ENCODE assay signal across 17 cellular contexts in the genomic region with DNA sequence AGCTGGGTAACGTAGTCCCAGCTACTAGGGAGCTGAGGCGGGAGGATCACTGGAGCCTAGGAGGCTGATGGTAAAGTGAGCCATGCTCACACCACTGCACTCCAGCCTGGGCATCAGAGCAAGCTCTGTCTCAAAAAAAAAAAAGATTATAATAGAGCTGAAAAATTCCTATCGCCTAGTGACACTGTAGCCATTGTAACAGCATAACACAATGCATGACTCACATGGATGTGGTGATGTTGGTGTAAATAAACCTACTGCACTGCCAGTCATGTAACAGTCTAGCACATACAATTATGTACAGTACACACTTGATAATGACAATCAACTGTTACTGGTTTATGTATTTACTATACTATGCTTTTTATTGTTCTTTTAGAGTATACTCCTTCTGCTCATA. TPM values are rescaled to one million over a fixed set of nuclear protein-coding genes. Genes with fewer than 3 reads are reported as not detected.
A peak's percentile ranks its signal among the peaks of the same experiment; 100 is the strongest.
DNase-seq lines count a peak whose midpoint lies in the region; ATAC-seq, FAIRE-seq and TF ChIP-seq lines count a peak whose summit lies in the region.
"Had no signal": no experiment of that assay in that cellular context is flagged by ENCODE, and none has a peak within 500 bp of the region (broad histone marks: within the 10 kb centered on the region; RNA-seq: fewer than 3 reads in every experiment).

No MANE protein-coding gene starts in this region.

- no peaks in the 10 kb centered on the region for H3K79me1 ChIP-seq in mesendoderm (ENCODE audit: low read length)

- H3K27me3 ChIP-seq in HepG2 (ENCODE audit: control insufficient read depth in 1 of 2, insufficient read depth in 2 of 2, low read length in 2 of 2) (no peaks in the 10 kb centered on the region), mesendoderm (ENCODE audit: insufficient read depth, low read length, poor library complexity) (no peaks in the 10 kb centered on the region)
- H3K27me3 ChIP-seq: BLaER1 treated with 17β-estradiol and CSF1 and Interleukin-3, amounts not matched to agents 10 nM and 100 nM; right atrium auricular region; stomach had no signal

- no peak overlapping the region for H2BK15ac ChIP-seq in mesendoderm (replicated peaks; ENCODE audit: low read depth)

- H2BK5ac ChIP-seq in mesendoderm (ENCODE audit: low read length), result no peak overlapping the region

- TF ChIP-seq POLR2A in HepG2 (IDR thresholded peaks at IDR 0.05; ENCODE audit: insufficient read depth in 1 of 2, low read depth in 2 of 2, low read length in 2 of 2), result no peak

- H3K79me2 ChIP-seq in HepG2 (ENCODE audit: insufficient read depth, low read length) (peaks cover 80% of the 10 kb centered on the region), mesendoderm (ENCODE audit: control insufficient read depth, insufficient read depth, low read length) (no peaks in the 10 kb centered on the region)

- POLR2A ChIA-PET in HepG2 (lab: Yijun Ruan, JAX), result interaction anchor here (1.8 kb wide), 2 partner anchors 11 to 13 kb away, joined by 5 to 7 read pairs; no protein-coding TSS in a partner anchor

- H3K23ac ChIP-seq in mesendoderm (ENCODE audit: low read length), result no peak overlapping the region

- H3K9ac ChIP-seq in HepG2 (ENCODE audit: insufficient read depth, low read depth, low read length), result no peak overlapping the region
- H3K9ac ChIP-seq in mesendoderm (ENCODE audit: low read length), result no peak overlapping the region
- H3K9ac ChIP-seq: BLaER1 treated with 17β-estradiol and CSF1 and Interleukin-3, amounts not matched to agents 10 nM and 100 nM had no signal

- TF ChIP-seq CTCF in HepG2 (CRISPR knock-in tag; IDR thresholded peaks at IDR 0.05), result no peak

- H3K27ac ChIP-seq in HepG2 (ENCODE audit: extremely low read length, insufficient read depth, low read length), result no peak overlapping the region
- no peak overlapping the region for H3K27ac ChIP-seq in mesendoderm (ENCODE audit: low read depth, low read length)
- H3K27ac ChIP-seq: BLaER1 treated with 17β-estradiol and CSF1 and Interleukin-3, amounts not matched to agents 10 nM and 100 nM; right atrium auricular region; stomach; VCaP had no signal

- no peak for FAIRE-seq in HepG2 (lab: Jason Lieb, UNC)

- H4K5ac ChIP-seq in mesendoderm (ENCODE audit: low read length), result no peak overlapping the region

- 97% methylated on average over 3 of the region's 3 CpGs for WGBS in HepG2 (ENCODE audit: low lambda C conversion rate)
- WGBS in mesendoderm (ENCODE audit: extremely low coverage, insufficient coverage, low lambda C conversion rate), result no CpG with 5 or more reads among the region's 3 CpGs

- peaks cover 7% of the 10 kb centered on the region; the same call in 1 of the 2 replicates for H4K20me1 ChIP-seq in HepG2 (ENCODE audit: insufficient read depth, low read length)

- H2AK5ac ChIP-seq in mesendoderm (ENCODE audit: low read length), result no peak overlapping the region

- H3K36me3 ChIP-seq in HepG2 (replicated peaks in 1 of 2; ENCODE audit: control insufficient read depth in 1 of 2, insufficient read depth in 2 of 2, low read length in 2 of 2) (no peaks in the 10 kb centered on the region; a peak in 3 of 5 replicates), mesendoderm (ENCODE audit: control insufficient read depth, insufficient read depth, low read length) (no peaks in the 10 kb centered on the region)
- H3K36me3 ChIP-seq: right atrium auricular region, stomach had no signal

- TF ChIP-seq EP300 in HepG2 (IDR thresholded peaks at IDR 0.05; ENCODE audit: low read depth in 2 of 2, low read length in 2 of 2), result no peak
- TF ChIP-seq EP300 in HepG2 (CRISPR knock-in tag; IDR thresholded peaks at IDR 0.05; ENCODE audit: borderline replicate concordance), result no peak

- no peak overlapping the region for H4K8ac ChIP-seq in mesendoderm (ENCODE audit: low read depth, low read length)

- intact Hi-C loops in HepG2 (cut with micrococcal nuclease; ENCODE audit: unreplicated experiment), result loop anchor here (5.0 kb wide), 1 partner anchor 36 kb away; no protein-coding TSS in a partner anchor

- no peak for TF ChIP-seq RAD21 in HepG2 (CRISPR knock-in tag; IDR thresholded peaks at IDR 0.05)

- peaks cover 25% of the 10 kb centered on the region for H3K4me1 ChIP-seq in HepG2 (ENCODE audit: insufficient read depth, low read length)
- H3K4me1 ChIP-seq in mesendoderm (ENCODE audit: control insufficient read depth, low read depth, low read length), result no peaks in the 10 kb centered on the region

- in situ Hi-C loops in HepG2 (cut with HindIII; ENCODE audit: extremely low pct_ligation_motif_present, low pct_unique_long_range_greater_than_20kb), result no loop called here

- H3K4me3 ChIP-seq in HepG2 (replicated peaks in 1 of 3; ENCODE audit: insufficient read depth in 1 of 3, low read depth in 2 of 3, low read length in 3 of 3) (no peak overlapping the region), mesendoderm (ENCODE audit: low read length) (no peak overlapping the region)
- H3K4me3 ChIP-seq: BLaER1 treated with 17β-estradiol and CSF1 and Interleukin-3, amounts not matched to agents 10 nM and 100 nM; right atrium auricular region; stomach had no signal

- H3K9me3 ChIP-seq in HepG2 (ENCODE audit: low read length), result no peaks in the 10 kb centered on the region
- H3K9me3 ChIP-seq: right atrium auricular region, stomach had no signal

- BruUV-seq in HepG2 (replicated peaks; lab: Mats Ljungman, UMichigan), result no TSS peak

- no peak overlapping the region for H3K56ac ChIP-seq in mesendoderm (ENCODE audit: low read length)

- H3K4me2 ChIP-seq in HepG2 (ENCODE audit: low read depth, low read length) (no peak overlapping the region), mesendoderm (ENCODE audit: low read length) (no peak overlapping the region)
- H3K4me2 ChIP-seq: BLaER1 treated with 17β-estradiol and CSF1 and Interleukin-3, amounts not matched to agents 10 nM and 100 nM had no signal

- DNase-seq in Ammon's horn (ENCODE audit: low spot score), result peak; percentile 29
- peak; percentile 46 for DNase-seq in ELR (ENCODE audit: low read depth)
- DNase-seq in astrocyte of the hippocampus (ENCODE audit: low read depth, low spot score), result peak; percentile 24
- peak; percentile 48 for DNase-seq in HepG2 (ENCODE audit: low spot score)
- no peak for DNase-seq in mesendoderm
- DNase-seq in NOMO-1 treated with dmso at 0.1 percent for 144 hours (lab: John Stamatoyannopoulos, UW; ENCODE audit: unreplicated experiment), result no peak
- DNase-seq in stimulated activated CD8-positive, alpha-beta memory T cell treated with anti-CD3 and anti-CD28 coated beads, Interleukin-4, amount 100 ng/mL, for 48 hours, result no peak
- DNase-seq: activated effector memory CD4-positive, alpha-beta T cell treated with anti-CD3 and anti-CD28 coated beads, Interleukin-2, amount 50 U/mL, for 16 hours; NCI-H1417 treated with DMSO at 0.1 percent for 48 hours; NCI-H69; SHP77; stimulated activated CD4-positive, alpha-beta T cell treated with anti-CD3 and anti-CD28 coated beads, Interleukin-4, amount 100 ng/mL, for 24 hours; stomach had no signal

- no peak overlapping the region for H3K4ac ChIP-seq in mesendoderm (ENCODE audit: low read depth, low read length)

- CTCF ChIA-PET in HepG2 (lab: Yijun Ruan, JAX; ENCODE audit: low intra/inter-chr PET ratio, low total read pairs), result no interaction called here

- no peak overlapping the region for H2BK120ac ChIP-seq in mesendoderm (ENCODE audit: low read depth, low read length)

- H3K18ac ChIP-seq in mesendoderm (ENCODE audit: low read length), result no peak overlapping the region

- H2AFZ ChIP-seq in HepG2 (ENCODE audit: low read length), result no peak overlapping the region

- peak; percentile 25; the same call in 1 of the 3 replicates for ATAC-seq in HepG2
- ATAC-seq in GM18517 (IDR thresholded peaks at IDR 0.05; ENCODE audit: unreplicated experiment), result no peak

TF ChIP-seq in HepG2, 621 proteins besides CTCF, POLR2A, EP300 and RAD21 (continues in another document):
- no peak for TF ChIP-seq ZFP36L1 (CRISPR knock-in tag; IDR thresholded peaks at IDR 0.05)
- TF ChIP-seq SOX5 (CRISPR knock-in tag; IDR thresholded peaks at IDR 0.05; ENCODE audit: borderline replicate concordance), result peak; percentile 49; the same call in 1 of the 2 replicates
- TF ChIP-seq KLF13 (CRISPR knock-in tag; IDR thresholded peaks at IDR 0.05), result no peak
- TF ChIP-seq FOSL2 (CRISPR knock-in tag; IDR thresholded peaks at IDR 0.05), result peak; percentile 49; the same call in 1 of the 2 replicates
- TF ChIP-seq LCORL (IDR thresholded peaks at IDR 0.05), result no peak
- no peak for TF ChIP-seq LCORL (CRISPR knock-in tag; IDR thresholded peaks at IDR 0.05)
- TF ChIP-seq SOX13 (IDR thresholded peaks at IDR 0.05), result no peak
- peak in 1 of 2 experiments; percentile 34; a peak in 1 of 4 replicates for TF ChIP-seq SOX13 (CRISPR knock-in tag; conservative IDR thresholded peaks at IDR 0.05 in 1 of 2, IDR thresholded peaks at IDR 0.05 in 1 of 2)

RNA-seq across cellular contexts. Expression of a gene that starts 39.6 kb away (rescaled TPM):
- total RNA-seq in HepG2 (2016; rRNA removed; fragmentation: Illumina TruSeq; extraction: Trizol), result 90.9 and 97.6 TPM in 2 replicates
- 50.4 and 51.6 TPM in 2 replicates for total RNA-seq in HepG2 (2016; cell fraction: cytosol; rRNA removed; fragmentation: Illumina TruSeq; extraction: Trizol; ENCODE audit: low read depth)
- 92.4 and 95.8 TPM in 2 replicates for total RNA-seq in HepG2 (2016; cell fraction: insoluble cytoplasmic fraction; rRNA removed; fragmentation: Illumina TruSeq; extraction: Trizol)
- total RNA-seq in HepG2 (2016; cell fraction: membrane; rRNA removed; fragmentation: Illumina TruSeq; extraction: Trizol), result 77.5 and 91.0 TPM in 2 replicates
- 116 and 118 TPM in 2 replicates for total RNA-seq in HepG2 (2016; cell fraction: nucleus; rRNA removed; fragmentation: Illumina TruSeq; extraction: Trizol)
- 38.4 and 47.2 TPM in 2 replicates for polyA plus RNA-seq in HepG2 (2011; rRNA removed)
- polyA plus RNA-seq in HepG2 (2011; cell fraction: cytosol; rRNA removed), result 18.0 and 30.5 TPM in 2 replicates
- polyA plus RNA-seq in HepG2 (2011; cell fraction: nucleus; rRNA removed), result 26.7 and 31.3 TPM in 2 replicates
- polyA plus RNA-seq in HepG2 (2012), result 57.2 and 70.3 TPM in 2 replicates
- polyA plus RNA-seq in HepG2 (2016; cell fraction: cytosol; fragmentation: Illumina TruSeq; extraction: Trizol; ENCODE audit: low read depth), result 40.5 and 43.0 TPM in 2 replicates
- polyA plus RNA-seq in HepG2 (2016; cell fraction: insoluble cytoplasmic fraction; fragmentation: Illumina TruSeq; extraction: Trizol; ENCODE audit: low read depth), result 43.1 and 44.6 TPM in 2 replicates
- 40.4 and 43.5 TPM in 2 replicates for polyA plus RNA-seq in HepG2 (2016; cell fraction: membrane; fragmentation: Illumina TruSeq; extraction: Trizol; ENCODE audit: low read depth)
- 58.4 and 61.2 TPM in 2 replicates for polyA plus RNA-seq in HepG2 (2016; cell fraction: nucleus; fragmentation: Illumina TruSeq; extraction: Trizol; ENCODE audit: insufficient read depth, low read depth)
- 0.05 and 64.4 TPM in 2 replicates for polyA minus RNA-seq in HepG2 (2011; rRNA and poly(A)+ RNA removed; ENCODE audit: low replicate concordance)
- 52.3 and 65.5 TPM in 2 replicates for polyA minus RNA-seq in HepG2 (2011; cell fraction: cytosol; rRNA and poly(A)+ RNA removed)
- polyA minus RNA-seq in HepG2 (2011; cell fraction: nucleus; rRNA and poly(A)+ RNA removed), result 154 and 209 TPM in 2 replicates
- polyA plus RNA-seq in mesendoderm (2013, experiment 1 of 2), result 0.55 TPM
- polyA plus RNA-seq in mesendoderm (2013, experiment 2 of 2), result 0.70 TPM

Comparison
In these comparisons a context has a peak if more than half of its experiments do, and no peak if none do; other contexts are left out.
1. DNase-seq: peak in Ammon's horn (single experiment), ELR (single experiment), astrocyte of the hippocampus (single experiment) and HepG2 (single experiment); none in mesendoderm (single experiment), NOMO-1 treated with dmso at 0.1 percent for 144 hours (single experiment) and stimulated activated CD8-positive, alpha-beta memory T cell treated with anti-CD3 and anti-CD28 coated beads, Interleukin-4, amount 100 ng/mL, for 48 hours (single experiment).